In genomic region chr1:12450831-12451559, GRCh38 we compare ENCODE assay signal across 14 cellular contexts.
DNase-seq lines count a peak whose midpoint lies in the region; ATAC-seq and TF ChIP-seq lines count a peak whose summit lies in the region.
"Had no signal": no experiment of that assay in that cellular context is flagged by ENCODE, and none has a peak within 500 bp of the region (broad histone marks: within the 10 kb centered on the region; RNA-seq: fewer than 3 reads in every experiment).

No MANE protein-coding gene starts in this region.

- H3K27me3 Mint-ChIP-seq in activated CD4-positive, alpha-beta T cell treated with anti-CD3 and anti-CD28 coated beads, Interleukin-2, amount 10 ng/mL, durations not matched to agents 24 days and 14 days, result no peaks in the 10 kb centered on the region
- peaks cover 6% of the 10 kb centered on the region for H3K27me3 Mint-ChIP-seq in activated CD4-positive, alpha-beta T cell treated with anti-CD3 and anti-CD28 coated beads for 36 hours

- ATAC-seq in activated CD4-positive, alpha-beta T cell treated with anti-CD3 and anti-CD28 coated beads for 36 hours, result no peak
- no peak for ATAC-seq in omental fat pad (ENCODE audit: low FRiP score)
- ATAC-seq: activated CD8-positive, alpha-beta memory T cell treated with anti-CD3 and anti-CD28 coated beads, Interleukin-2, amount 10 ng/mL, durations not matched to agents 7 days and 5 days; mucosa of descending colon had no signal

- CTCF ChIA-PET in activated CD4-positive, alpha-beta T cell treated with anti-CD3 and anti-CD28 coated beads for 36 hours (lab: Charles Lee), result interaction anchor here (0.7 to 1.7 kb wide), 5 partner anchors 12 to 208 kb away, joined by 3 to 4 read pairs (median 4); no protein-coding TSS in a partner anchor

- peaks cover 77% of the 10 kb centered on the region for H3K4me1 Mint-ChIP-seq in activated CD4-positive, alpha-beta T cell treated with anti-CD3 and anti-CD28 coated beads, Interleukin-2, amount 10 ng/mL, durations not matched to agents 24 days and 14 days
- peaks cover 82% of the 10 kb centered on the region for H3K4me1 Mint-ChIP-seq in activated CD4-positive, alpha-beta T cell treated with anti-CD3 and anti-CD28 coated beads for 36 hours

- peaks cover 34% of the 10 kb centered on the region for H3K36me3 Mint-ChIP-seq in activated CD4-positive, alpha-beta T cell treated with anti-CD3 and anti-CD28 coated beads, Interleukin-2, amount 10 ng/mL, durations not matched to agents 24 days and 14 days (ENCODE audit: low read depth)
- peaks cover 34% of the 10 kb centered on the region for H3K36me3 Mint-ChIP-seq in activated CD4-positive, alpha-beta T cell treated with anti-CD3 and anti-CD28 coated beads for 36 hours (ENCODE audit: low read depth)

- H3K4me3 Mint-ChIP-seq in activated CD4-positive, alpha-beta T cell treated with anti-CD3 and anti-CD28 coated beads, Interleukin-2, amount 10 ng/mL, durations not matched to agents 24 days and 14 days, result peak overlapping the region; percentile 24
- no peak overlapping the region for H3K4me3 Mint-ChIP-seq in activated CD4-positive, alpha-beta T cell treated with anti-CD3 and anti-CD28 coated beads for 36 hours
- H3K4me3 Mint-ChIP-seq: activated CD8-positive, alpha-beta memory T cell treated with anti-CD3 and anti-CD28 coated beads, Interleukin-2, amount 10 ng/mL, durations not matched to agents 7 days and 5 days had no signal

- H3K9me3 ChIP-seq in iPS-15b (ENCODE audit: control insufficient read depth, insufficient read depth, low read length) (no peaks in the 10 kb centered on the region), subcutaneous abdominal adipose tissue (ENCODE audit: control insufficient read depth in 5 of 5, low read length in 5 of 5) (no peaks in the 10 kb centered on the region)
- H3K9me3 ChIP-seq: mucosa of descending colon had no signal

- H3K27ac Mint-ChIP-seq in activated CD4-positive, alpha-beta T cell treated with anti-CD3 and anti-CD28 coated beads, Interleukin-2, amount 10 ng/mL, durations not matched to agents 24 days and 14 days, result peak overlapping the region; percentile 94
- H3K27ac Mint-ChIP-seq in activated CD4-positive, alpha-beta T cell treated with anti-CD3 and anti-CD28 coated beads for 36 hours, result no peak overlapping the region

- DNase-seq in activated CD4-positive, alpha-beta T cell treated with anti-CD3 and anti-CD28 coated beads, Interleukin-2, amount 10 ng/mL, durations not matched to agents 24 days and 14 days, result no peak
- DNase-seq in activated CD4-positive, alpha-beta T cell treated with anti-CD3 and anti-CD28 coated beads for 36 hours, result no peak
- DNase-seq in NCI-H69 (lab: John Stamatoyannopoulos, UW) (peak; percentile 53), occipital lobe (lab: John Stamatoyannopoulos, UW) (no peak), omental fat pad (ENCODE audit: low spot score) (no peak), DMS53 treated with DMSO at 0.1 percent for 48 hours (lab: John Stamatoyannopoulos, UW; ENCODE audit: unreplicated experiment) (no peak)
- DNase-seq: activated CD8-positive, alpha-beta memory T cell treated with anti-CD3 and anti-CD28 coated beads, Interleukin-2, amount 10 ng/mL, durations not matched to agents 7 days and 5 days; glutamatergic neuron; GOT3; mucosa of descending colon; NCI-H774; stimulated activated CD4-positive, alpha-beta T cell treated with anti-CD3 and anti-CD28 coated beads, Interleukin-15, amount 100 ng/mL, for 24 hours had no signal

- intact Hi-C loops in activated CD4-positive, alpha-beta T cell treated with anti-CD3 and anti-CD28 coated beads, Interleukin-2, amount 10 ng/mL, durations not matched to agents 24 days and 14 days (cut with micrococcal nuclease), result no loop called here
- intact Hi-C loops in activated CD4-positive, alpha-beta T cell treated with anti-CD3 and anti-CD28 coated beads for 36 hours (cut with DNase I, micrococcal nuclease), result no loop called here

- H3K36me3 ChIP-seq in iPS-15b (ENCODE audit: control insufficient read depth, insufficient read depth, low read length) (no peaks in the 10 kb centered on the region), subcutaneous abdominal adipose tissue (ENCODE audit: control insufficient read depth in 5 of 5, insufficient read depth in 5 of 5, low read length in 5 of 5) (peaks cover 0 to 4% (median 0%) of the 10 kb centered on the region in 5 donors)

- peak overlapping the region; percentile 60 for H3K9ac ChIP-seq in iPS-15b (ENCODE audit: low read depth, low read length)
- peak overlapping the region in 1 of 5 donors; percentile 3 for H3K9ac ChIP-seq in subcutaneous abdominal adipose tissue (ENCODE audit: low read length in 5 of 5)

- H3K4me3 ChIP-seq in iPS-15b (ENCODE audit: low read depth, low read length) (no peak overlapping the region), subcutaneous abdominal adipose tissue (ENCODE audit: low read depth in 1 of 5, low read length in 5 of 5) (no peak overlapping the region)
- H3K4me3 ChIP-seq: mucosa of descending colon had no signal

- H3K9me3 Mint-ChIP-seq in activated CD4-positive, alpha-beta T cell treated with anti-CD3 and anti-CD28 coated beads, Interleukin-2, amount 10 ng/mL, durations not matched to agents 24 days and 14 days, result peaks cover under 1% of the 10 kb centered on the region
- no peaks in the 10 kb centered on the region for H3K9me3 Mint-ChIP-seq in activated CD4-positive, alpha-beta T cell treated with anti-CD3 and anti-CD28 coated beads for 36 hours (ENCODE audit: low read depth)

- H3K27ac ChIP-seq in subcutaneous abdominal adipose tissue (ENCODE audit: low read depth, low read length), result peak overlapping the region; percentile 87

- H3K27me3 ChIP-seq in iPS-15b (ENCODE audit: control insufficient read depth, insufficient read depth, low read length), result no peaks in the 10 kb centered on the region
- no peaks in the 10 kb centered on the region for H3K27me3 ChIP-seq in subcutaneous abdominal adipose tissue (ENCODE audit: control insufficient read depth in 5 of 5, insufficient read depth in 4 of 5, low read length in 5 of 5)

- peaks cover 4% of the 10 kb centered on the region for H3K4me1 ChIP-seq in iPS-15b (ENCODE audit: control insufficient read depth, insufficient read depth, low read length)
- H3K4me1 ChIP-seq in subcutaneous abdominal adipose tissue (ENCODE audit: control insufficient read depth in 5 of 5, insufficient read depth in 5 of 5, low read length in 5 of 5), result peaks cover 3 to 90% (median 87%) of the 10 kb centered on the region in 5 donors

- TF ChIP-seq CTCF in omental fat pad (IDR thresholded peaks at IDR 0.05), result no peak

- POLR2A ChIA-PET in activated CD4-positive, alpha-beta T cell treated with anti-CD3 and anti-CD28 coated beads for 36 hours (lab: Charles Lee), result interaction anchor here (0.6 to 1.0 kb wide), 2 partner anchors 57 to 168 kb away, joined by 3 read pairs; no protein-coding TSS in a partner anchor
